ENCODE assay signal across 23 cellular contexts in genomic region chr9:99352786-99353185, GRCh38.
DNase-seq lines count a peak whose midpoint lies in the region; ATAC-seq and TF ChIP-seq lines count a peak whose summit lies in the region.
"Had no signal": no experiment of that assay in that cellular context is flagged by ENCODE, and none has a peak within 500 bp of the region (broad histone marks: within the 10 kb centered on the region; RNA-seq: fewer than 3 reads in every experiment).

No MANE protein-coding gene starts in this region.

- in situ Hi-C loops in mammary epithelial cell (cut with MboI; ENCODE audit: low sequenced_read_pairs in 2 of 2): no loop called here

- no peaks in the 10 kb centered on the region for H3K79me2 ChIP-seq in mammary epithelial cell (ENCODE audit: insufficient read depth, low read length)
- H3K79me2 ChIP-seq: parathyroid adenoma had no signal

- 64% methylated on average over 4 of the region's 4 CpGs for WGBS in mammary epithelial cell (ENCODE audit: low coverage, missing lambda C conversion rate)
- WGBS in urinary bladder: 41% methylated on average over 4 of the region's 4 CpGs

- no peak overlapping the region for H2AFZ ChIP-seq in mammary epithelial cell (ENCODE audit: low read depth, low read length)
- H2AFZ ChIP-seq: parathyroid adenoma, PC-9 had no signal

- CTCF ChIA-PET in mammary epithelial cell (lab: Charles Lee; ENCODE audit: low non-redundant PET): no interaction called here

- dilution Hi-C loops in mammary epithelial cell (cut with HindIII; ENCODE audit: low sequenced_read_pairs): no loop called here

- no peaks in the 10 kb centered on the region for H3K27me3 ChIP-seq in breast epithelium
- H3K27me3 ChIP-seq in mammary epithelial cell (ENCODE audit: insufficient read depth, low read length): no peaks in the 10 kb centered on the region
- H3K27me3 ChIP-seq: brain microvascular endothelial cell had no signal

- TF ChIP-seq POLR2A in breast epithelium (IDR thresholded peaks at IDR 0.05): no peak

- H3K4me1 ChIP-seq in breast epithelium (no peaks in the 10 kb centered on the region), mammary epithelial cell (ENCODE audit: insufficient read depth, low read length) (no peaks in the 10 kb centered on the region), urinary bladder (ENCODE audit: insufficient read depth) (no peaks in the 10 kb centered on the region)
- H3K4me1 ChIP-seq: parathyroid adenoma had no signal

- BruUV-seq in mammary epithelial cell (replicated peaks; lab: Mats Ljungman, UMichigan): no TSS peak

- no peaks in the 10 kb centered on the region for H4K20me1 ChIP-seq in mammary epithelial cell (ENCODE audit: insufficient read depth, low read length)

- DNase-seq in breast epithelium (ENCODE audit: low spot score in 2 of 2) (no peak), mammary epithelial cell (no peak), fibroblast of mammary gland (ENCODE audit: low read depth) (peak; percentile 91), sciatic nerve (ENCODE audit: low spot score) (no peak), MV-4-11 (lab: John Stamatoyannopoulos, UW) (no peak), Ammon's horn (ENCODE audit: low spot score) (no peak)
- no peak for DNase-seq in stimulated activated CD4-positive, alpha-beta T cell treated with anti-CD3 and anti-CD28 coated beads, Interleukin-4, amount 100 ng/mL, for 24 hours
- DNase-seq: activated CD4-positive, alpha-beta T cell treated with anti-CD3 and anti-CD28 coated beads for 48 hours; activated CD8-positive, alpha-beta memory T cell treated with anti-CD3 and anti-CD28 coated beads, Interleukin-2, amount 50 U/mL, for 4 hours; activated naive CD8-positive, alpha-beta T cell treated with anti-CD3 and anti-CD28 coated beads, Interleukin-2, amount 10 ng/mL, durations not matched to agents 7 days and 5 days; KG1; naive thymus-derived CD8-positive, alpha-beta T cell; NCI-H1694; NCI-H2227 treated with DMSO at 0.1 percent for 48 hours; NCI-H82; stimulated activated naive CD4-positive, alpha-beta T cell treated with Interleukin-2 at 50 U/mL for 16 hours had no signal

- intact Hi-C loops in breast epithelium (cut with DNase I; ENCODE audit: low total_unique reads) (no loop called here), mammary epithelial cell (cut with micrococcal nuclease) (no loop called here), sciatic nerve (cut with DNase I) (no loop called here)

- H3K4me2 ChIP-seq in mammary epithelial cell (ENCODE audit: insufficient read depth, low read depth, low read length): no peak overlapping the region

- ATAC-seq in sciatic nerve: peak; percentile 55
- ATAC-seq: naive thymus-derived CD8-positive, alpha-beta T cell had no signal

- no peak overlapping the region for H3K9ac ChIP-seq in mammary epithelial cell (ENCODE audit: insufficient read depth, low read length)
- H3K9ac ChIP-seq: parathyroid adenoma had no signal

- H3K9me3 ChIP-seq in breast epithelium (no peaks in the 10 kb centered on the region), mammary epithelial cell (replicated peaks; ENCODE audit: insufficient read depth, low read length) (no peaks in the 10 kb centered on the region)

- H3K36me3 ChIP-seq in breast epithelium: no peaks in the 10 kb centered on the region
- no peaks in the 10 kb centered on the region for H3K36me3 ChIP-seq in mammary epithelial cell (ENCODE audit: insufficient read depth, low read length)
- H3K36me3 ChIP-seq in urinary bladder (ENCODE audit: insufficient read depth): no peaks in the 10 kb centered on the region
- H3K36me3 ChIP-seq: brain microvascular endothelial cell had no signal

- H3K27ac ChIP-seq in breast epithelium (peak overlapping the region; percentile 68 to 87), mammary epithelial cell (ENCODE audit: insufficient read depth, low read depth, low read length) (no peak overlapping the region), urinary bladder (ENCODE audit: low read depth) (peak overlapping the region; percentile 24)
- H3K27ac ChIP-seq: 22Rv1, brain microvascular endothelial cell, C4-2B, coronary artery, parathyroid adenoma, PC-9 had no signal

- no peak overlapping the region for H3K4me3 ChIP-seq in breast epithelium
- no peak overlapping the region for H3K4me3 ChIP-seq in mammary epithelial cell (replicated peaks in 1 of 3; ENCODE audit: insufficient read depth in 1 of 3, low read depth in 2 of 3, low read length in 3 of 3)
- no peak overlapping the region for H3K4me3 ChIP-seq in fibroblast of mammary gland (ENCODE audit: control insufficient read depth, low read depth, low read length)
- no peak overlapping the region for H3K4me3 ChIP-seq in urinary bladder (ENCODE audit: low read depth, low read length)
- H3K4me3 ChIP-seq: coronary artery, PC-9 had no signal

- TF ChIP-seq CTCF in breast epithelium (IDR thresholded peaks at IDR 0.05) (no peak), mammary epithelial cell (conservative IDR thresholded peaks at IDR 0.05 in 1 of 2, IDR thresholded peaks at IDR 0.05 in 1 of 2; ENCODE audit: extremely low read depth in 1 of 2, insufficient read depth in 1 of 2, low read depth in 1 of 2, low read length in 2 of 2) (no peak), fibroblast of mammary gland (conservative IDR thresholded peaks at IDR 0.05; ENCODE audit: control insufficient read depth, insufficient read depth, low read depth, low read length) (no peak)
